ENCODE assay signal across 8 cellular contexts in genomic region chr13:33787051-33787591, GRCh38. TPM values are rescaled to one million over a fixed set of nuclear protein-coding genes. Genes with fewer than 3 reads are reported as not detected.
DNase-seq lines count a peak whose midpoint lies in the region; ATAC-seq and TF ChIP-seq lines count a peak whose summit lies in the region.
"Had no signal": no experiment of that assay in that cellular context is flagged by ENCODE, and none has a peak within 500 bp of the region (broad histone marks: within the 10 kb centered on the region; RNA-seq: fewer than 3 reads in every experiment).

No MANE protein-coding gene starts in this region.

- no peaks in the 10 kb centered on the region for H3K36me3 Mint-ChIP-seq in T-helper 2 cell treated with Interferon-gamma antibody and Interleukin-4, amounts not matched to agents 5 μg/mL and 100 μg/mL, for 36 hours (ENCODE audit: low read depth)

- no peak for TF ChIP-seq RAD21 in liver (IDR thresholded peaks at IDR 0.05)

- H3K27me3 Mint-ChIP-seq in T-helper 2 cell treated with Interferon-gamma antibody and Interleukin-4, amounts not matched to agents 5 μg/mL and 100 μg/mL, for 36 hours (ENCODE audit: low read depth), result peaks cover 4% of the 10 kb centered on the region

- 35% methylated on average over 6 of the region's 6 CpGs for WGBS in liver

- no peaks in the 10 kb centered on the region for H3K36me3 ChIP-seq in liver (ENCODE audit: control insufficient read depth in 4 of 4, insufficient read depth in 3 of 4, low read depth in 1 of 4, low read length in 3 of 4)

- ATAC-seq in GM18502 (IDR thresholded peaks at IDR 0.05; ENCODE audit: poor library complexity, unreplicated experiment) (peak; percentile 57), HG02852 (IDR thresholded peaks at IDR 0.05; ENCODE audit: unreplicated experiment) (peak; percentile 63)

- no peaks in the 10 kb centered on the region for H3K9me3 ChIP-seq in liver (ENCODE audit: control insufficient read depth in 4 of 4, low read length in 3 of 4)

- no peak for DNase-seq in T-helper 2 cell treated with Interferon-gamma antibody and Interleukin-4, amounts not matched to agents 5 μg/mL and 100 μg/mL, for 36 hours (ENCODE audit: low spot score)
- no peak for DNase-seq in 8988T
- no peak for DNase-seq in SHP77 (lab: John Stamatoyannopoulos, UW)
- no peak for DNase-seq in SIG-M5 (lab: John Stamatoyannopoulos, UW)

- TF ChIP-seq CTCF in liver (IDR thresholded peaks at IDR 0.05; ENCODE audit: low read depth, low read length, missing input control), result no peak

- peak overlapping the region; percentile 79 for H3K27ac Mint-ChIP-seq in T-helper 2 cell treated with Interferon-gamma antibody and Interleukin-4, amounts not matched to agents 5 μg/mL and 100 μg/mL, for 36 hours

- peak overlapping the region; percentile 77 for H3K4me3 Mint-ChIP-seq in T-helper 2 cell treated with Interferon-gamma antibody and Interleukin-4, amounts not matched to agents 5 μg/mL and 100 μg/mL, for 36 hours
- H3K4me3 Mint-ChIP-seq: neural crest cell had no signal

- H3K27me3 ChIP-seq in liver (ENCODE audit: control insufficient read depth in 4 of 4, insufficient read depth in 4 of 4, low read length in 3 of 4), result no peaks in the 10 kb centered on the region

- H3K4me1 ChIP-seq in liver (ENCODE audit: control insufficient read depth in 4 of 4, insufficient read depth in 4 of 4, low read length in 3 of 4), result no peaks in the 10 kb centered on the region

- H3K4me3 ChIP-seq in liver (ENCODE audit: low read depth in 1 of 3, low read length in 3 of 3), result peak overlapping the region; percentile 44 to 63 (median 47)

- H3K27ac ChIP-seq in liver (ENCODE audit: low read depth in 1 of 2, low read length in 2 of 2), result peak overlapping the region in 1 of 2 donors; percentile 52

- peaks cover 5% of the 10 kb centered on the region for H3K9me3 Mint-ChIP-seq in T-helper 2 cell treated with Interferon-gamma antibody and Interleukin-4, amounts not matched to agents 5 μg/mL and 100 μg/mL, for 36 hours

- H3K9ac ChIP-seq in liver (ENCODE audit: low read depth in 1 of 2, low read length in 2 of 2), result peak overlapping the region; percentile 10 to 63

- peaks cover 12% of the 10 kb centered on the region for H3K4me1 Mint-ChIP-seq in T-helper 2 cell treated with Interferon-gamma antibody and Interleukin-4, amounts not matched to agents 5 μg/mL and 100 μg/mL, for 36 hours (ENCODE audit: low read depth)

TF ChIP-seq in liver, 16 proteins besides CTCF, POLR2A, EP300 and RAD21:
- TF ChIP-seq TAF1 (conservative IDR thresholded peaks at IDR 0.05), result no peak
- TF ChIP-seq EGR1 (IDR thresholded peaks at IDR 0.05; ENCODE audit: low read depth in 2 of 2), result no peak
- no peak for TF ChIP-seq SP1 (IDR thresholded peaks at IDR 0.05)
- TF ChIP-seq JUND (IDR thresholded peaks at IDR 0.05), result no peak
- TF ChIP-seq, protein P1, sequence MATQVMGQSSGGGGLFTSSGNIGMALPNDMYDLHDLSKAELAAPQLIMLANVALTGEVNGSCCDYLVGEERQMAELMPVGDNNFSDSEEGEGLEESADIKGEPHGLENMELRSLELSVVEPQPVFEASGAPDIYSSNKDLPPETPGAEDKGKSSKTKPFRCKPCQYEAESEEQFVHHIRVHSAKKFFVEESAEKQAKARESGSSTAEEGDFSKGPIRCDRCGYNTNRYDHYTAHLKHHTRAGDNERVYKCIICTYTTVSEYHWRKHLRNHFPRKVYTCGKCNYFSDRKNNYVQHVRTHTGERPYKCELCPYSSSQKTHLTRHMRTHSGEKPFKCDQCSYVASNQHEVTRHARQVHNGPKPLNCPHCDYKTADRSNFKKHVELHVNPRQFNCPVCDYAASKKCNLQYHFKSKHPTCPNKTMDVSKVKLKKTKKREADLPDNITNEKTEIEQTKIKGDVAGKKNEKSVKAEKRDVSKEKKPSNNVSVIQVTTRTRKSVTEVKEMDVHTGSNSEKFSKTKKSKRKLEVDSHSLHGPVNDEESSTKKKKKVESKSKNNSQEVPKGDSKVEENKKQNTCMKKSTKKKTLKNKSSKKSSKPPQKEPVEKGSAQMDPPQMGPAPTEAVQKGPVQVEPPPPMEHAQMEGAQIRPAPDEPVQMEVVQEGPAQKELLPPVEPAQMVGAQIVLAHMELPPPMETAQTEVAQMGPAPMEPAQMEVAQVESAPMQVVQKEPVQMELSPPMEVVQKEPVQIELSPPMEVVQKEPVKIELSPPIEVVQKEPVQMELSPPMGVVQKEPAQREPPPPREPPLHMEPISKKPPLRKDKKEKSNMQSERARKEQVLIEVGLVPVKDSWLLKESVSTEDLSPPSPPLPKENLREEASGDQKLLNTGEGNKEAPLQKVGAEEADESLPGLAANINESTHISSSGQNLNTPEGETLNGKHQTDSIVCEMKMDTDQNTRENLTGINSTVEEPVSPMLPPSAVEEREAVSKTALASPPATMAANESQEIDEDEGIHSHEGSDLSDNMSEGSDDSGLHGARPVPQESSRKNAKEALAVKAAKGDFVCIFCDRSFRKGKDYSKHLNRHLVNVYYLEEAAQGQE (IDR thresholded peaks at IDR 0.05), result no peak
- TF ChIP-seq, protein P2, sequence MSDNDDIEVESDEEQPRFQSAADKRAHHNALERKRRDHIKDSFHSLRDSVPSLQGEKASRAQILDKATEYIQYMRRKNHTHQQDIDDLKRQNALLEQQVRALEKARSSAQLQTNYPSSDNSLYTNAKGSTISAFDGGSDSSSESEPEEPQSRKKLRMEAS (IDR thresholded peaks at IDR 0.05), result no peak
- TF ChIP-seq HNF4A (conservative IDR thresholded peaks at IDR 0.05), result no peak
- TF ChIP-seq, protein P3, sequence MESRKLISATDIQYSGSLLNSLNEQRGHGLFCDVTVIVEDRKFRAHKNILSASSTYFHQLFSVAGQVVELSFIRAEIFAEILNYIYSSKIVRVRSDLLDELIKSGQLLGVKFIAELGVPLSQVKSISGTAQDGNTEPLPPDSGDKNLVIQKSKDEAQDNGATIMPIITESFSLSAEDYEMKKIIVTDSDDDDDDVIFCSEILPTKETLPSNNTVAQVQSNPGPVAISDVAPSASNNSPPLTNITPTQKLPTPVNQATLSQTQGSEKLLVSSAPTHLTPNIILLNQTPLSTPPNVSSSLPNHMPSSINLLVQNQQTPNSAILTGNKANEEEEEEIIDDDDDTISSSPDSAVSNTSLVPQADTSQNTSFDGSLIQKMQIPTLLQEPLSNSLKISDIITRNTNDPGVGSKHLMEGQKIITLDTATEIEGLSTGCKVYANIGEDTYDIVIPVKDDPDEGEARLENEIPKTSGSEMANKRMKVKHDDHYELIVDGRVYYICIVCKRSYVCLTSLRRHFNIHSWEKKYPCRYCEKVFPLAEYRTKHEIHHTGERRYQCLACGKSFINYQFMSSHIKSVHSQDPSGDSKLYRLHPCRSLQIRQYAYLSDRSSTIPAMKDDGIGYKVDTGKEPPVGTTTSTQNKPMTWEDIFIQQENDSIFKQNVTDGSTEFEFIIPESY (IDR thresholded peaks at IDR 0.05), result no peak
- no peak for TF ChIP-seq GABPA (IDR thresholded peaks at IDR 0.05 in 1 of 2, conservative IDR thresholded peaks at IDR 0.05 in 1 of 2)
- TF ChIP-seq NR2F2 (IDR thresholded peaks at IDR 0.05), result no peak
- TF ChIP-seq FOXA2 (IDR thresholded peaks at IDR 0.05), result no peak
- no peak for TF ChIP-seq YY1 (IDR thresholded peaks at IDR 0.05)
- TF ChIP-seq FOXA1 (IDR thresholded peaks at IDR 0.05), result no peak
- TF ChIP-seq ATF3 (IDR thresholded peaks at IDR 0.05), result no peak
- TF ChIP-seq RXRA (IDR thresholded peaks at IDR 0.05), result no peak
- no peak for TF ChIP-seq HNF4G (IDR thresholded peaks at IDR 0.05)

RNA-seq across cellular contexts. Expression of gene RFC3, which starts 30.8 kb away (rescaled TPM):
- total RNA-seq in liver, result 10 to 100 TPM in 1 of 2 donors, 1 to 10 TPM in 1; 3.2 to 19.1 TPM
- polyA plus RNA-seq in liver, result 1 to 10 TPM; 1.9 to 2.9 TPM
